Comparison of ENCODE assay signal across 8 cellular contexts in the genomic region with DNA sequence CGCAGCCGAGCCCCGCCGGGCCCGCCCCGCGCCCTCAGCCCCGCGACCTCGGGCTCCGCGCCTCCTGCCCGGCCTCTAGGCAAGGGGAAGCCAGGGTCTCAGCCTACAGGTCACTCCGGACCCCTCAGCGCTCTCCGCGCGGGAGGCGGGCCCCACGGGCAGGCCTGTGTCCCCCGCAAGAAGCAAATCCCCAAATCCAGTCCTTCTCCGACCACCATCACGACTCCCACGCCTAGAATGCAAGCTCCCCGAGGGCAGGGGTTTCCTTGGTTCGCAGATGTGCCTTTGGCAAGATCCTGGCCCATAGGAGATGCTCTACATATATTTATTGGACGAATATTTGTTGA. TPM values are rescaled to one million over a fixed set of nuclear protein-coding genes. Genes with fewer than 3 reads are reported as not detected.
DNase-seq lines count a peak whose midpoint lies in the region; ATAC-seq lines count a peak whose summit lies in the region.

No MANE protein-coding gene starts in this region.

- in situ Hi-C loops in HAP-1 (cut with MboI; ENCODE audit: low sequenced_read_pairs): no loop called here

- no peaks in the 10 kb centered on the region for H3K36me3 ChIP-seq in HAP-1 (replicated peaks)
- H3K36me3 ChIP-seq in adipocyte (ENCODE audit: control insufficient read depth, insufficient read depth, low read length, severe bottlenecking): peaks cover 11% of the 10 kb centered on the region
- H3K36me3 ChIP-seq in skeletal muscle tissue (ENCODE audit: control insufficient read depth in 3 of 3, insufficient read depth in 3 of 3, low read length in 3 of 3): peaks cover 3 to 14% (median 9%) of the 10 kb centered on the region in 3 donors

- peaks cover 2% of the 10 kb centered on the region; the same call in 1 of the 2 replicates for H3K4me1 ChIP-seq in HAP-1
- H3K4me1 ChIP-seq in adipocyte (ENCODE audit: control insufficient read depth, insufficient read depth, low read length): peaks cover 13% of the 10 kb centered on the region
- peaks cover 2 to 11% (median 7%) of the 10 kb centered on the region in 3 donors for H3K4me1 ChIP-seq in skeletal muscle tissue (ENCODE audit: control insufficient read depth in 3 of 3, insufficient read depth in 3 of 3, low read length in 3 of 3)

- no peak for ATAC-seq in HG03342 (IDR thresholded peaks at IDR 0.05; ENCODE audit: unreplicated experiment)

- H3K9me3 ChIP-seq in HAP-1: no peaks in the 10 kb centered on the region
- no peaks in the 10 kb centered on the region for H3K9me3 ChIP-seq in adipocyte (ENCODE audit: control insufficient read depth, low read length)
- no peaks in the 10 kb centered on the region for H3K9me3 ChIP-seq in iPS-18c (ENCODE audit: control insufficient read depth, insufficient read depth, low read length)
- no peaks in the 10 kb centered on the region for H3K9me3 ChIP-seq in skeletal muscle tissue (ENCODE audit: control insufficient read depth in 3 of 3, low read length in 3 of 3)

- H3K9ac ChIP-seq in adipocyte (ENCODE audit: low read length) (peak overlapping the region; percentile 91), skeletal muscle tissue (ENCODE audit: low read depth in 1 of 3, low read length in 3 of 3) (peak overlapping the region; percentile 76 to 88 (median 87))

- no peaks in the 10 kb centered on the region for H3K27me3 ChIP-seq in HAP-1 (ENCODE audit: low read depth)
- H3K27me3 ChIP-seq in adipocyte (replicated peaks; ENCODE audit: control insufficient read depth, insufficient read depth, low read length): no peaks in the 10 kb centered on the region
- H3K27me3 ChIP-seq in skeletal muscle tissue (ENCODE audit: control insufficient read depth in 3 of 3, insufficient read depth in 3 of 3, low read length in 3 of 3): no peaks in the 10 kb centered on the region

- H3K4me3 ChIP-seq in HAP-1: peak overlapping the region; percentile 23
- peak overlapping the region; percentile 81 for H3K4me3 ChIP-seq in adipocyte (ENCODE audit: low read length)
- H3K4me3 ChIP-seq in iPS-18c (ENCODE audit: insufficient read depth, low read depth, low read length): peak overlapping the region; percentile 49
- peak overlapping the region; percentile 76 to 81 (median 76) for H3K4me3 ChIP-seq in skeletal muscle tissue (ENCODE audit: low read length in 3 of 3)

- DNase-seq in HAP-1 (ENCODE audit: low spot score in 2 of 2) (no peak), adipocyte (ENCODE audit: low read depth) (no peak), activated gamma-delta T cell (lab: John Stamatoyannopoulos, UW) (no peak), NCI-H524 treated with DMSO at 0.1 percent for 48 hours (lab: John Stamatoyannopoulos, UW) (no peak), activated T-cell treated with anti-CD3 and anti-CD28 coated beads for 4 hours (no peak)

- peak overlapping the region; percentile 65 for H3K27ac ChIP-seq in skeletal muscle tissue (ENCODE audit: low read depth, low read length)

RNA-seq across cellular contexts. Expression of a gene that starts 0.2 kb away (rescaled TPM):
- 5.7 TPM for total RNA-seq in skeletal muscle tissue

Comparison
In these comparisons a context has a peak if more than half of its experiments do, and no peak if none do; other contexts are left out.
1. H3K4me3 ChIP-seq: peak in every context shown above with its lines; median percentile 81 in adipocyte; 76 in skeletal muscle tissue; 49 in iPS-18c; 23 in HAP-1.